ENCODE assay signal across 8 cellular contexts in genomic region chr6:593139-593906, GRCh38.
DNase-seq lines count a peak whose midpoint lies in the region; ATAC-seq and TF ChIP-seq lines count a peak whose summit lies in the region.

No MANE protein-coding gene starts in this region.

- H3K4me3 Mint-ChIP-seq in activated T-helper 17 cell treated with anti-CD3 and anti-CD28 coated beads, Interleukin-2, amount 50 U/mL, for 72 hours = no peak overlapping the region

- H3K9me3 ChIP-seq in prostate gland (no peaks in the 10 kb centered on the region), vagina (no peaks in the 10 kb centered on the region)

- H3K27ac ChIP-seq in RWPE1 (no peak overlapping the region), prostate gland (no peak overlapping the region), vagina (no peak overlapping the region)

- H3K27me3 Mint-ChIP-seq in activated T-helper 17 cell treated with anti-CD3 and anti-CD28 coated beads, Interleukin-2, amount 50 U/mL, for 72 hours = no peaks in the 10 kb centered on the region

- ATAC-seq in activated T-helper 17 cell treated with anti-CD3 and anti-CD28 coated beads, Interleukin-2, amount 50 U/mL, for 72 hours (replicated peaks) = peak; percentile 76
- no peak for ATAC-seq in GM19452 (IDR thresholded peaks at IDR 0.05; ENCODE audit: unreplicated experiment)

- H3K4me3 ChIP-seq in Jurkat, Clone E6-1 (ENCODE audit: low read length) = no peak overlapping the region
- H3K4me3 ChIP-seq in foreskin fibroblast (ENCODE audit: low read depth in 1 of 2, low read length in 2 of 2) (no peak overlapping the region), prostate gland (no peak overlapping the region), vagina (no peak overlapping the region)

- H3K27me3 ChIP-seq in prostate gland (replicated peaks; ENCODE audit: insufficient read depth) (no peaks in the 10 kb centered on the region), vagina (no peaks in the 10 kb centered on the region)

- no peaks in the 10 kb centered on the region for H3K9me3 Mint-ChIP-seq in activated T-helper 17 cell treated with anti-CD3 and anti-CD28 coated beads, Interleukin-2, amount 50 U/mL, for 72 hours

- peaks cover 69% of the 10 kb centered on the region for H3K36me3 Mint-ChIP-seq in activated T-helper 17 cell treated with anti-CD3 and anti-CD28 coated beads, Interleukin-2, amount 50 U/mL, for 72 hours (ENCODE audit: low read depth)

- CTCF ChIA-PET in RWPE1 (lab: Yijun Ruan, JAX) = interaction anchor here (0.6 to 1.6 kb wide), 14 partner anchors 10 to 844 kb away, joined by 3 to 9 read pairs (median 3); no protein-coding TSS in a partner anchor

- peaks cover 0 to 5% of the 10 kb centered on the region in 2 donors for H3K36me3 ChIP-seq in prostate gland
- H3K36me3 ChIP-seq in vagina = peaks cover 0 to 10% of the 10 kb centered on the region in 2 donors

- POLR2A ChIA-PET in RWPE1 (lab: Yijun Ruan, JAX; ENCODE audit: low non-redundant PET) = no interaction called here

- peaks cover 6% of the 10 kb centered on the region for H3K4me1 Mint-ChIP-seq in activated T-helper 17 cell treated with anti-CD3 and anti-CD28 coated beads, Interleukin-2, amount 50 U/mL, for 72 hours

- TF ChIP-seq CTCF in RWPE1 (conservative IDR thresholded peaks at IDR 0.05; ENCODE audit: low read depth) = peak; percentile 70
- TF ChIP-seq CTCF in foreskin fibroblast (IDR thresholded peaks at IDR 0.05; ENCODE audit: low read depth, low read length) = peak; percentile 48
- TF ChIP-seq CTCF in prostate gland (IDR thresholded peaks at IDR 0.05) = peak; percentile 38 to 86 (median 70)
- TF ChIP-seq CTCF in vagina (IDR thresholded peaks at IDR 0.05) = peak in 2 of 3 experiments; percentile 59 to 65

- 4% methylated on average over 5 of the region's 5 CpGs for WGBS in prostate gland

- DNase-seq in DMS153 treated with DMSO at 0.1 percent for 48 hours (lab: John Stamatoyannopoulos, UW; ENCODE audit: unreplicated experiment) (peak; percentile 2), RWPE1 (ENCODE audit: low spot score) (peak; percentile 26), foreskin fibroblast (peak; percentile 35 to 79), prostate gland (ENCODE audit: low spot score) (peak; percentile 55), vagina (ENCODE audit: extremely low spot score in 2 of 2) (no peak)
- peak; percentile 55 for DNase-seq in Jurkat, Clone E6-1 (ENCODE audit: low read depth, low spot score)

- TF ChIP-seq POLR2A in prostate gland (IDR thresholded peaks at IDR 0.05) (no peak), vagina (IDR thresholded peaks at IDR 0.05) (no peak)

- H3K27ac Mint-ChIP-seq in activated T-helper 17 cell treated with anti-CD3 and anti-CD28 coated beads, Interleukin-2, amount 50 U/mL, for 72 hours = peak overlapping the region; percentile 42

- intact Hi-C loops in prostate gland (cut with DNase I) = loop anchor here (5.0 to 10.0 kb wide), 3 partner anchors 204 to 844 kb away; no protein-coding TSS in a partner anchor
- intact Hi-C loops in vagina (cut with DNase I) = loop anchor here (10.0 kb wide), 1 partner anchor 801 kb away; no protein-coding TSS in a partner anchor

- H3K4me1 ChIP-seq in prostate gland (replicated peaks) (no peaks in the 10 kb centered on the region), vagina (no peaks in the 10 kb centered on the region)

Comparison
In these comparisons a context has a peak if more than half of its experiments do, and no peak if none do; other contexts are left out.
1. DNase-seq: peak in DMS153 treated with DMSO at 0.1 percent for 48 hours (single experiment), Jurkat, Clone E6-1 (single experiment), RWPE1 (single experiment), foreskin fibroblast (2 of 2) and prostate gland (single experiment); none in vagina (0 of 2).
2. Peak in every context shown above with its lines, with median percentiles within 50 percentile points of each other: CTCF ChIP-seq.